8 cellular contexts compared by ENCODE assay signal in genomic region chr2:42133771-42134195, GRCh38. TPM values are rescaled to one million over a fixed set of nuclear protein-coding genes. Genes with fewer than 3 reads are reported as not detected.
A peak's percentile ranks its signal among the peaks of the same experiment; 100 is the strongest.
DNase-seq lines count a peak whose midpoint lies in the region; ATAC-seq, FAIRE-seq and TF ChIP-seq lines count a peak whose summit lies in the region.
"Had no signal": no experiment of that assay in that cellular context is flagged by ENCODE, and none has a peak within 500 bp of the region (broad histone marks: within the 10 kb centered on the region; RNA-seq: fewer than 3 reads in every experiment).

No MANE protein-coding gene starts in this region.

- no peak overlapping the region for H2AK5ac ChIP-seq in H9 (ENCODE audit: insufficient read length, low read length)

- no peak for DNase-seq in H9
- DNase-seq in T-cell: no peak
- DNase-seq in fibroblast of lung (ENCODE audit: low read depth in 2 of 2): peak in 1 of 2 donors; percentile 38
- no peak for DNase-seq in stimulated activated effector memory CD8-positive, alpha-beta T cell treated with anti-CD3 and anti-CD28 coated beads, Interleukin-12 subunit alpha, Interleukin-12 subunit beta, amount 100 ng/mL, for 72 hours (ENCODE audit: low spot score in 2 of 2)
- no peak for DNase-seq in GM19239 (ENCODE audit: insufficient read length, low spot score)
- no peak for DNase-seq in cortex of kidney (lab: John Stamatoyannopoulos, UW)
- no peak for DNase-seq in SKM-1 (lab: John Stamatoyannopoulos, UW; ENCODE audit: unreplicated experiment)
- DNase-seq: NCI-H1930 had no signal

- H3K9me3 ChIP-seq in H9 (ENCODE audit: control insufficient read depth, low read depth, low read length): no peaks in the 10 kb centered on the region
- no peaks in the 10 kb centered on the region for H3K9me3 ChIP-seq in fibroblast of lung (ENCODE audit: control insufficient read depth, insufficient read depth, low read depth, low read length)

- TF ChIP-seq CTCF in H9 (conservative IDR thresholded peaks at IDR 0.05): no peak
- TF ChIP-seq CTCF in fibroblast of lung (conservative IDR thresholded peaks at IDR 0.05 in 1 of 2, IDR thresholded peaks at IDR 0.05 in 1 of 2; ENCODE audit: low read depth in 1 of 2, low read length in 2 of 2): no peak

- H3K9me3 Mint-ChIP-seq in H9 (no peaks in the 10 kb centered on the region), T-cell (no peaks in the 10 kb centered on the region)
- H3K9me3 Mint-ChIP-seq in stimulated activated effector memory CD8-positive, alpha-beta T cell treated with anti-CD3 and anti-CD28 coated beads, Interleukin-12 subunit alpha, Interleukin-12 subunit beta, amount 100 ng/mL, for 72 hours: no peaks in the 10 kb centered on the region

- no peaks in the 10 kb centered on the region for H3K36me3 ChIP-seq in fibroblast of lung (ENCODE audit: control insufficient read depth, insufficient read depth, low read length)

- H3K18ac ChIP-seq in H9 (ENCODE audit: insufficient read length, low read depth, low read length): no peak overlapping the region

- H3K4ac ChIP-seq in H9 (ENCODE audit: low read depth, low read length): no peak overlapping the region

- no CpG with 5 or more reads among the region's 11 CpGs for WGBS in H9 (ENCODE audit: extremely low coverage, insufficient read length, low lambda C conversion rate)

- no peak for ATAC-seq in T-cell (replicated peaks in 1 of 4)
- ATAC-seq in stimulated activated effector memory CD8-positive, alpha-beta T cell treated with anti-CD3 and anti-CD28 coated beads, Interleukin-12 subunit alpha, Interleukin-12 subunit beta, amount 100 ng/mL, for 72 hours: no peak

- no peak overlapping the region for H2BK15ac ChIP-seq in H9 (ENCODE audit: low read depth, low read length)

- POLR2A ChIA-PET in T-cell (lab: Charles Lee): interaction anchor here in 1 of 2 donors (1.2 to 2.4 kb wide), 8 partner anchors 9 to 50 kb away, joined by 4 to 38 read pairs (median 10); no protein-coding TSS in a partner anchor

- CTCF ChIA-PET in T-cell (lab: Charles Lee): interaction anchor here (0.6 to 2.7 kb wide), 13 partner anchors 8 to 338 kb away, joined by 3 to 42 read pairs (median 6); no protein-coding TSS in a partner anchor

- H3K4me1 Mint-ChIP-seq in H9 (peaks cover 32 to 35% of the 10 kb centered on the region in 2 experiments), T-cell (peaks cover 89 to 97% (median 93%) of the 10 kb centered on the region in 3 donors)
- H3K4me1 Mint-ChIP-seq in stimulated activated effector memory CD8-positive, alpha-beta T cell treated with anti-CD3 and anti-CD28 coated beads, Interleukin-12 subunit alpha, Interleukin-12 subunit beta, amount 100 ng/mL, for 72 hours: peaks cover 66% of the 10 kb centered on the region

- H2BK120ac ChIP-seq in H9 (ENCODE audit: low read depth, low read length, poor library complexity, severe bottlenecking): no peak overlapping the region

- H2AFZ ChIP-seq in H9 (ENCODE audit: low read length) (peak overlapping the region; percentile 69), fibroblast of lung (ENCODE audit: low read length) (peak overlapping the region; percentile 35)

- no peak overlapping the region for H3K23ac ChIP-seq in H9 (ENCODE audit: insufficient read length, low read depth, low read length)

- H3K4me2 ChIP-seq in H9 (ENCODE audit: insufficient read depth, insufficient read length, low read length): no peak overlapping the region
- H3K4me2 ChIP-seq in fibroblast of lung (ENCODE audit: extremely low read depth, insufficient read depth, low read length): peak overlapping the region; percentile 76

- no peak overlapping the region for H4K91ac ChIP-seq in H9 (ENCODE audit: insufficient read length, low read depth, low read length)

- H3K27ac Mint-ChIP-seq in H9 (no peak overlapping the region; a peak in 1 of 7 replicates), T-cell (peak overlapping the region; percentile 99)
- peak overlapping the region; percentile 94 for H3K27ac Mint-ChIP-seq in stimulated activated effector memory CD8-positive, alpha-beta T cell treated with anti-CD3 and anti-CD28 coated beads, Interleukin-12 subunit alpha, Interleukin-12 subunit beta, amount 100 ng/mL, for 72 hours

- H3K23me2 ChIP-seq in H9 (ENCODE audit: insufficient read length, low read depth, low read length, poor library complexity, severe bottlenecking): no peaks in the 10 kb centered on the region

- H3K27me3 Mint-ChIP-seq in H9 (ENCODE audit: low read depth): peaks cover 16% of the 10 kb centered on the region
- H3K27me3 Mint-ChIP-seq in T-cell: no peaks in the 10 kb centered on the region

- H2BK5ac ChIP-seq in H9 (ENCODE audit: insufficient read length, low read length): no peak overlapping the region

- H2BK20ac ChIP-seq in H9 (ENCODE audit: low read depth, low read length, poor library complexity, severe bottlenecking): no peak overlapping the region

- H3K27me3 ChIP-seq in H9 (ENCODE audit: insufficient read depth, low read length) (no peaks in the 10 kb centered on the region; the same call in 1 of the 2 replicates), fibroblast of lung (ENCODE audit: control insufficient read depth, insufficient read depth, low read length) (no peaks in the 10 kb centered on the region)

- H3K79me1 ChIP-seq in H9 (ENCODE audit: insufficient read depth, low read depth, low read length, poor library complexity, severe bottlenecking): no peaks in the 10 kb centered on the region

- H3K9ac ChIP-seq in H9 (ENCODE audit: extremely low read depth, insufficient read length, low read length) (no peak overlapping the region), fibroblast of lung (ENCODE audit: insufficient read depth, low read length) (peak overlapping the region; percentile 52)

- H3K4me3 Mint-ChIP-seq in H9 (peak overlapping the region in 1 of 2 experiments; percentile 58; a peak in 2 of 5 replicates), T-cell (peak overlapping the region in 2 of 3 donors; percentile 71 to 74)
- peak overlapping the region; percentile 73 for H3K4me3 Mint-ChIP-seq in stimulated activated effector memory CD8-positive, alpha-beta T cell treated with anti-CD3 and anti-CD28 coated beads, Interleukin-12 subunit alpha, Interleukin-12 subunit beta, amount 100 ng/mL, for 72 hours

- H3T11ph ChIP-seq in H9 (ENCODE audit: low read length): no peak overlapping the region

- H3K36me3 Mint-ChIP-seq in H9 (ENCODE audit: insufficient read depth in 1 of 3, low read depth in 3 of 3) (no peaks in the 10 kb centered on the region), T-cell (no peaks in the 10 kb centered on the region)
- no peaks in the 10 kb centered on the region for H3K36me3 Mint-ChIP-seq in stimulated activated effector memory CD8-positive, alpha-beta T cell treated with anti-CD3 and anti-CD28 coated beads, Interleukin-12 subunit alpha, Interleukin-12 subunit beta, amount 100 ng/mL, for 72 hours

- H3K79me2 ChIP-seq in H9 (ENCODE audit: insufficient read depth, low read length) (no peaks in the 10 kb centered on the region), fibroblast of lung (ENCODE audit: control insufficient read depth, insufficient read depth, low read length) (no peaks in the 10 kb centered on the region)

- H3K4me1 ChIP-seq in H9 (ENCODE audit: insufficient read depth, low read length) (peaks cover 13% of the 10 kb centered on the region; the same call in 1 of the 2 replicates), fibroblast of lung (ENCODE audit: control insufficient read depth, extremely low read depth, insufficient read depth, low read length) (peaks cover 35% of the 10 kb centered on the region)

- no peak overlapping the region for H3K14ac ChIP-seq in H9 (ENCODE audit: insufficient read depth, low read length)

- H3K27ac ChIP-seq in H9 (ENCODE audit: insufficient read length, low read depth, low read length) (no peak overlapping the region), fibroblast of lung (ENCODE audit: insufficient read depth, low read length) (peak overlapping the region; percentile 91)

- FAIRE-seq in GM19239 (lab: Jason Lieb, UNC): no peak

- no peak overlapping the region for H4K8ac ChIP-seq in H9 (replicated peaks; ENCODE audit: insufficient read length, low read depth, low read length)

- H3K4me3 ChIP-seq in fibroblast of lung (replicated peaks in 1 of 4; ENCODE audit: control extremely low read depth in 1 of 4, insufficient read depth in 1 of 4, low read depth in 3 of 4, low read length in 4 of 4): no peak overlapping the region

- H4K5ac ChIP-seq in H9 (ENCODE audit: insufficient read length, low read depth, low read length): no peak overlapping the region

- H3K56ac ChIP-seq in H9 (ENCODE audit: insufficient read length, low read depth, low read length): no peak overlapping the region

- H4K20me1 ChIP-seq in H9 (ENCODE audit: control insufficient read depth, insufficient read depth, insufficient read length): no peaks in the 10 kb centered on the region
- no peaks in the 10 kb centered on the region for H4K20me1 ChIP-seq in fibroblast of lung (ENCODE audit: control insufficient read depth, extremely low read depth, insufficient read depth, low read length)

- no peak overlapping the region for H2BK12ac ChIP-seq in H9 (ENCODE audit: insufficient read length, low read depth, low read length)

RNA-seq across cellular contexts. Expression of gene EML4, which starts 35.4 kb away (rescaled TPM):
- total RNA-seq in H9 (2021) (62.8 and 68.6 TPM in 2 replicates), T-cell (100 to 1,000 TPM; 101 to 223 (median 123) TPM), fibroblast of lung (30.8 and 49.5 TPM in 2 replicates)
- 62.7 and 65.4 TPM in 2 replicates for polyA plus RNA-seq in fibroblast of lung
- polyA plus RNA-seq in fibroblast of lung (2012): 32.0 and 34.4 TPM in 2 replicates
- polyA minus RNA-seq in fibroblast of lung (ENCODE audit: low replicate concordance): 26.4 and 35.9 TPM in 2 replicates

Comparison
In these comparisons a context has a peak if more than half of its experiments do, and no peak if none do; other contexts are left out.
1. H3K27ac Mint-ChIP-seq: peak in T-cell (2 of 2) and stimulated activated effector memory CD8-positive, alpha-beta T cell treated with anti-CD3 and anti-CD28 coated beads, Interleukin-12 subunit alpha, Interleukin-12 subunit beta, amount 100 ng/mL, for 72 hours (single experiment); none in H9 (0 of 3).